Comparison of ENCODE assay signal across 15 cellular contexts in the genomic region with DNA sequence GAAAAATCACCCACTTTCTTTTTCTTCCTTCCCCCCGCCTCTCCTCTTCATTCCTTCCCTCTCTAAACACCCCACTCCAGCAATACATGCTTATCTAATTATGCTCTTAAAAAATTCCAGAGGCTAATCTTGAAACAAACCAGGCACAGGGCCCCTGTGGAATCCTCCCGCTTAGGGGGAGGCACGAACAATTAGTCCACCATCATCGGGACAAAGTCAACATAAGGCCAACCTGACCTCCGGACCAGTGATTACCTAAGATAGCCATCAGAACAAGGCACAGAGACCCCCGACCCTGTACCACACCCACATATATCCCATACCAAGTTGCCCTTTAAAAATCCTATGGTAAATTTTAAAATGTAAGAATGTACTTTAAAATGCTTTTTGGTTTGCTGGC.
"Had no signal": no experiment of that assay in that cellular context is flagged by ENCODE, and none has a peak within 500 bp of the region (broad histone marks: within the 10 kb centered on the region; RNA-seq: fewer than 3 reads in every experiment).

No MANE protein-coding gene starts in this region.

- H3K27me3 ChIP-seq: ascending aorta, gastrocnemius medialis, tibial artery had no signal

- H3K9me3 ChIP-seq: ascending aorta, gastrocnemius medialis, psoas muscle, tibial artery had no signal

- H3K4me3 ChIP-seq: ascending aorta, gastrocnemius medialis, psoas muscle, tibial artery had no signal

- H3K36me3 ChIP-seq: ascending aorta, gastrocnemius medialis, tibial artery had no signal

- H3K27ac ChIP-seq: ascending aorta, gastrocnemius medialis, psoas muscle, tibial artery, VCaP had no signal

- DNase-seq: activated CD4-positive, alpha-beta T cell treated with anti-CD3 and anti-CD28 coated beads for 36 hours; activated CD8-positive, alpha-beta T cell treated with anti-CD3 and anti-CD28 coated beads, Interleukin-2, amount 10 ng/mL, durations not matched to agents 7 days and 5 days; activated naive CD4-positive, alpha-beta T cell; gastrocnemius medialis; hippocampal formation; psoas muscle; stimulated activated CD4-positive, alpha-beta T cell treated with anti-CD3 and anti-CD28 coated beads, Interleukin-15, amount 100 ng/mL, for 24 hours; stimulated activated CD4-positive, alpha-beta T cell treated with anti-CD3 and anti-CD28 coated beads, Interleukin-4, amount 100 ng/mL, for 24 hours; SW 1271; T-helper 9 cell; tibial artery had no signal

- H3K4me1 ChIP-seq: ascending aorta, gastrocnemius medialis, psoas muscle, tibial artery had no signal

- FAIRE-seq: bronchial epithelial cell, endothelial cell of umbilical vein had no signal
